1 cellular context compared by ENCODE assay signal in genomic region chr11:130436171-130436570, GRCh38.
TF ChIP-seq lines count a peak whose summit lies in the region.

No MANE protein-coding gene starts in this region.

TF ChIP-seq in endothelial cell of umbilical vein, 7 proteins besides CTCF, POLR2A, EP300 and RAD21:
- TF ChIP-seq GATA2 (IDR thresholded peaks at IDR 0.05; ENCODE audit: insufficient read depth, insufficient read length, low read depth, low read length): no peak
- TF ChIP-seq MYC (IDR thresholded peaks at IDR 0.05; ENCODE audit: low read depth, low read length): no peak
- no peak for TF ChIP-seq FOS (IDR thresholded peaks at IDR 0.05; ENCODE audit: borderline replicate concordance, insufficient read depth, low read length)
- TF ChIP-seq MAX (IDR thresholded peaks at IDR 0.05; ENCODE audit: insufficient read depth, insufficient read length): no peak
- TF ChIP-seq JUN (IDR thresholded peaks at IDR 0.05; ENCODE audit: borderline replicate concordance, insufficient read depth, insufficient read length, low read depth): no peak
- TF ChIP-seq EZH2 (IDR thresholded peaks at IDR 0.05; ENCODE audit: borderline replicate concordance, low read depth, low read length, severe bottlenecking): no peak
- TF ChIP-seq POLR2AphosphoS5 (IDR thresholded peaks at IDR 0.05; ENCODE audit: insufficient read depth, low read depth, low read length): no peak
